In the genomic region with DNA sequence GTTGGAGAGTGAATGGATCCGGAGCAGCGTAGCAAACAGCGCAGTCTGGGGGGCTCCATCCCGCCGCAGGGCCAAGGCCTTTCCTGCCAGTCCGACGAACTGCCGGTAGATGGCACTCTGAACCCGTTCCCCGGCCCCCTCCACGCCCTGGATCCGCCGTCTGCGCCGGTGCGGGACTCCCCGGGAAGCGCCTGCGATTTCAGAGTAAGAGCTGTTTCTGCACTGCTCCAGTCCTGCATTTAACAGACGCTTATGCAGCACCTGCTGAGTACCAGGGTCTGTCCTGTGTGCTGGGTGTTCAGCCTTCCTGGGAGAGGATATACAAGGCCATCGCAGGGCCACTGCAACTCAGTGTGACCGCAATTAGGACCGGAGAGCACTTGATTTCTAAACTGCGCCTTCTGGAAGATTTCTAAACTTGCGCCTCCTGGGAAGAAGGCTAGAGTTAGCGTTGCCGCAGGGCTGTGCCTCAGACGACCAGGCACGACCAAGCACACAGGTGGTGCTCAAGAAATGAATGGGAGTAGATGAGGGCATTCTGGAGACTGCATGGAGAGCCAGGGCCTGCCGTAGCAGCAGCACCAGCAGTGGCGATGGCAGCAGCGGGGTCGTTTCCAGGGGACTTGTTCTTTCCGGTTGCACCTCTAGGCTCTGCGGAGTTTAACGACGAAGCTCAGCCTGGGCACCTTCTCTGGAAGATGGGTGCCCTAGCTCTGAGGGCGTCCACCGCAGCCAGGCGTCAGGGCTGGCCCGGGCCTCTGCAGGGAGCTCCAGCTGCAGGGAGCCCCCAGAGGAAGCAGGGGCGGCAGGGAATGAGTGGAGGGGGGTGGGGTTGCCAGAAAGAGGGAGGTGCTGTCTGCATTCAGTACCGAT, we compare ENCODE assay signal across 8 cellular contexts.
DNase-seq lines count a peak whose midpoint lies in the region; ATAC-seq and TF ChIP-seq lines count a peak whose summit lies in the region.

No MANE protein-coding gene starts in this region.

- peak; percentile 80 for ATAC-seq in HG02678 (IDR thresholded peaks at IDR 0.05; ENCODE audit: unreplicated experiment)
- ATAC-seq in HG03520 (IDR thresholded peaks at IDR 0.05; ENCODE audit: unreplicated experiment): no peak

- peak; percentile 85 for DNase-seq in GM10248 (ENCODE audit: extremely low spot score)
- DNase-seq in NCI-H2171 (lab: John Stamatoyannopoulos, UW): peak; percentile 56
- DNase-seq in activated CD4-positive, alpha-beta T cell treated with anti-CD3 and anti-CD28 coated beads for 1 hour: peak; percentile 52
- peak; percentile 79 for DNase-seq in cerebellar cortex (ENCODE audit: low spot score)
- peak; percentile 90 for DNase-seq in left kidney (ENCODE audit: low read depth, low spot score)
- peak; percentile 70 to 73 for DNase-seq in stimulated activated CD4-positive, alpha-beta T cell treated with anti-CD3 and anti-CD28 coated beads, Interleukin-2, amount 100 ng/mL, for 48 hours

- CTCF ChIA-PET in GM10248 (lab: Yijun Ruan, JAX): interaction anchor here (0.7 to 30.0 kb wide), 20 partner anchors 9 to 126 kb away, joined by 3 to 914 read pairs (median 5); no protein-coding TSS in a partner anchor

- POLR2A ChIA-PET in GM10248 (lab: Yijun Ruan, JAX): no interaction called here

- peak; percentile 82 for TF ChIP-seq CTCF in GM10248 (IDR thresholded peaks at IDR 0.05; ENCODE audit: control extremely low read depth, extremely low read depth, low read depth, missing control alignments)
